ENCODE assay signal across 9 cellular contexts in the genomic region with DNA sequence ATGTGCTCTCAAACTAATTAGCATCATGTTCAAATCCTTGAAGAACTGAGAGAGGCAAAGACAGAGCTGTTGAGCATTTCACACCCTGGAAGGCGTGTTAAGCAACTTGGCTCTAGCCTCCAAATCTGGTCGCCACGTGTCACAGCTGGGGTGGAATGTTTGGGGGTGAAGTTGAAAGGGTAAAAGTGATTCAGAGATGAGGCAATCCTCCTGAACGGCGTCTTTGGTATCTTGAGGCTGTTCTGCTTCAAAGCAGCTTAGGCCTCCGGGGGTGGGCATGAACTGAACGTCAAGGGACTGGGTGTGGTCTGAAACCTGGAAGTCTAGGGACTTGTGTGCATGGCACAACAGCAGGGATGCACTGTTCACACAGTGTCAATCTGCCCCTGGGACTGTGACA.
A peak's percentile ranks its signal among the peaks of the same experiment; 100 is the strongest.
DNase-seq lines count a peak whose midpoint lies in the region; ATAC-seq and TF ChIP-seq lines count a peak whose summit lies in the region.
"Had no signal": no experiment of that assay in that cellular context is flagged by ENCODE, and none has a peak within 500 bp of the region (broad histone marks: within the 10 kb centered on the region; RNA-seq: fewer than 3 reads in every experiment).

No MANE protein-coding gene starts in this region.

- H3K4me1 ChIP-seq in right cardiac atrium (ENCODE audit: control insufficient read depth, insufficient read depth, low read length) = peaks cover 21% of the 10 kb centered on the region
- H3K4me1 ChIP-seq in testis = peaks cover 68% of the 10 kb centered on the region

- TF ChIP-seq POLR2A in testis (IDR thresholded peaks at IDR 0.05) = no peak

- TF ChIP-seq CTCF in testis (IDR thresholded peaks at IDR 0.05) = no peak

- H3K9me3 ChIP-seq in right cardiac atrium (ENCODE audit: control insufficient read depth, low read length) (no peaks in the 10 kb centered on the region), testis (no peaks in the 10 kb centered on the region)

- WGBS in right cardiac atrium = 53% methylated on average over 7 of the region's 7 CpGs
- 57 to 73% methylated on average over 7 of the region's 7 CpGs for WGBS in testis, 2 donors

- H3K27ac ChIP-seq in right cardiac atrium (ENCODE audit: low read length) (peak overlapping the region; percentile 7), testis (peak overlapping the region; percentile 22 to 74)

- no peaks in the 10 kb centered on the region for H3K36me3 ChIP-seq in testis (ENCODE audit: low read depth, missing control alignments)

- ATAC-seq in right cardiac atrium = peak in 1 of 2 donors; percentile 6
- no peak for ATAC-seq in GM21786 (IDR thresholded peaks at IDR 0.05; ENCODE audit: unreplicated experiment)

- peak; percentile 76 for DNase-seq in HS-5 (ENCODE audit: low read depth)
- peak; percentile 87 for DNase-seq in amniotic epithelial cell (ENCODE audit: low read depth)
- peak in 2 of 3 donors; percentile 46 to 68 for DNase-seq in right cardiac atrium
- no peak for DNase-seq in testis
- DNase-seq in T-helper 2 cell = no peak
- DNase-seq in stimulated activated CD4-positive, alpha-beta T cell treated with anti-CD3 and anti-CD28 coated beads, Interleukin-15, amount 100 ng/mL, for 24 hours = no peak
- DNase-seq: amniotic stem cell, NCI-H187 had no signal

- H3K27me3 ChIP-seq in right cardiac atrium (ENCODE audit: control insufficient read depth, insufficient read depth) (no peaks in the 10 kb centered on the region), testis (no peaks in the 10 kb centered on the region)

- intact Hi-C loops in right cardiac atrium (cut with DNase I) (loop anchor here in 1 of 4 donors (5.0 kb wide), 1 partner anchor 58 kb away; no protein-coding TSS in a partner anchor), testis (cut with DNase I; ENCODE audit: low total_unique reads) (loop anchor here (10.0 kb wide), 1 partner anchor 60 kb away; the partner anchor contains the start of gene TRAM2)

- H3K4me3 ChIP-seq in right cardiac atrium (ENCODE audit: low read length) = no peak overlapping the region
- no peak overlapping the region for H3K4me3 ChIP-seq in testis

Comparison
In these comparisons a context has a peak if more than half of its experiments do, and no peak if none do; other contexts are left out.
1. DNase-seq: peak in HS-5 (single experiment), amniotic epithelial cell (single experiment) and right cardiac atrium (2 of 3); none in testis (single experiment), T-helper 2 cell (0 of 5) and stimulated activated CD4-positive, alpha-beta T cell treated with anti-CD3 and anti-CD28 coated beads, Interleukin-15, amount 100 ng/mL, for 24 hours (single experiment).